In genomic region chr1:108533351-108534083, GRCh38 we compare ENCODE assay signal across 9 cellular contexts. TPM values are rescaled to one million over a fixed set of nuclear protein-coding genes. Genes with fewer than 3 reads are reported as not detected.
DNase-seq lines count a peak whose midpoint lies in the region; ATAC-seq and TF ChIP-seq lines count a peak whose summit lies in the region.
"Had no signal": no experiment of that assay in that cellular context is flagged by ENCODE, and none has a peak within 500 bp of the region (broad histone marks: within the 10 kb centered on the region; RNA-seq: fewer than 3 reads in every experiment).

No MANE protein-coding gene starts in this region.

- H2AK5ac ChIP-seq in H9 (ENCODE audit: insufficient read length, low read length) = no peak overlapping the region

- no peak overlapping the region for H4K91ac ChIP-seq in H9 (ENCODE audit: insufficient read length, low read depth, low read length)

- peaks cover 11 to 15% of the 10 kb centered on the region in 2 experiments for H3K9me3 Mint-ChIP-seq in H9

- H3K79me1 ChIP-seq in H9 (ENCODE audit: insufficient read depth, low read depth, low read length, poor library complexity, severe bottlenecking) = no peaks in the 10 kb centered on the region

- H3K27me3 Mint-ChIP-seq in H9 (ENCODE audit: low read depth) = no peaks in the 10 kb centered on the region; the same call in 1 of the 2 replicates

- H2BK12ac ChIP-seq in H9 (ENCODE audit: insufficient read length, low read depth, low read length) = no peak overlapping the region

- H3K9me3 ChIP-seq in H9 (ENCODE audit: control insufficient read depth, low read depth, low read length) = no peaks in the 10 kb centered on the region
- no peaks in the 10 kb centered on the region for H3K9me3 ChIP-seq in OCI-LY7 (ENCODE audit: low read length)
- no peaks in the 10 kb centered on the region for H3K9me3 ChIP-seq in mucosa of stomach (ENCODE audit: control insufficient read depth, low read length)
- no peaks in the 10 kb centered on the region for H3K9me3 ChIP-seq in aorta (ENCODE audit: control insufficient read depth, low read length)

- H3K23me2 ChIP-seq in H9 (ENCODE audit: insufficient read length, low read depth, low read length, poor library complexity, severe bottlenecking) = no peaks in the 10 kb centered on the region

- no peaks in the 10 kb centered on the region for H4K20me1 ChIP-seq in H9 (ENCODE audit: control insufficient read depth, insufficient read depth, insufficient read length)
- no peaks in the 10 kb centered on the region for H4K20me1 ChIP-seq in OCI-LY7 (ENCODE audit: insufficient read depth, low read length)

- no peak overlapping the region for H2BK5ac ChIP-seq in H9 (ENCODE audit: insufficient read length, low read length)

- H3K4me1 Mint-ChIP-seq in H9 = peaks cover 14 to 23% of the 10 kb centered on the region in 2 experiments
- H3K4me1 Mint-ChIP-seq: T-cell had no signal

- ATAC-seq in GM18867 (IDR thresholded peaks at IDR 0.05; ENCODE audit: unreplicated experiment) (peak; percentile 52), HG03139 (IDR thresholded peaks at IDR 0.05; ENCODE audit: unreplicated experiment) (no peak), aorta (ENCODE audit: low FRiP score) (no peak)
- ATAC-seq: T-cell had no signal

- no peak overlapping the region for H3K56ac ChIP-seq in H9 (ENCODE audit: insufficient read length, low read depth, low read length)

- no peak overlapping the region for H3K27ac ChIP-seq in H9 (ENCODE audit: insufficient read length, low read depth, low read length)
- no peak overlapping the region for H3K27ac ChIP-seq in OCI-LY7 (ENCODE audit: low read depth, low read length, poor library complexity, severe bottlenecking)
- H3K27ac ChIP-seq in aorta (ENCODE audit: low read depth in 1 of 2, low read length in 2 of 2) = no peak overlapping the region

- H3K23ac ChIP-seq in H9 (ENCODE audit: insufficient read length, low read depth, low read length) = no peak overlapping the region

- H3K27ac Mint-ChIP-seq in H9 = peak overlapping the region; percentile 20 to 81 (median 68); a peak in 5 of 7 replicates
- H3K27ac Mint-ChIP-seq: T-cell had no signal

- H3K36me3 Mint-ChIP-seq in H9 (ENCODE audit: insufficient read depth in 1 of 3, low read depth in 3 of 3) = peaks cover 0 to 10% (median 4%) of the 10 kb centered on the region in 3 experiments; a peak in 5 of 7 replicates
- H3K36me3 Mint-ChIP-seq: T-cell had no signal

- H2BK120ac ChIP-seq in H9 (ENCODE audit: low read depth, low read length, poor library complexity, severe bottlenecking) = no peak overlapping the region

- H3K4me2 ChIP-seq in H9 (ENCODE audit: insufficient read depth, insufficient read length, low read length) (no peak overlapping the region), OCI-LY7 (ENCODE audit: low read length) (no peak overlapping the region)

- no peak overlapping the region for H2AFZ ChIP-seq in H9 (ENCODE audit: low read length)
- H2AFZ ChIP-seq in OCI-LY7 (ENCODE audit: low read length) = 0 out of 2 replicates have a peak overlapping the region, but pooled peaks have one; percentile 43

- H2BK20ac ChIP-seq in H9 (ENCODE audit: low read depth, low read length, poor library complexity, severe bottlenecking) = no peak overlapping the region

- no peaks in the 10 kb centered on the region for H3K79me2 ChIP-seq in H9 (ENCODE audit: insufficient read depth, low read length)
- no peaks in the 10 kb centered on the region for H3K79me2 ChIP-seq in OCI-LY7 (ENCODE audit: insufficient read depth, low read depth, low read length)

- TF ChIP-seq CTCF in H9 (conservative IDR thresholded peaks at IDR 0.05) (no peak), OCI-LY7 (conservative IDR thresholded peaks at IDR 0.05; ENCODE audit: low read length) (no peak)

- no peak overlapping the region for H3K18ac ChIP-seq in H9 (ENCODE audit: insufficient read length, low read depth, low read length)

- peak overlapping the region in 1 of 2 experiments; percentile 9; a peak in 1 of 5 replicates for H3K4me3 Mint-ChIP-seq in H9
- H3K4me3 Mint-ChIP-seq: T-cell had no signal

- H3K4me1 ChIP-seq in H9 (ENCODE audit: insufficient read depth, low read length) (no peaks in the 10 kb centered on the region), OCI-LY7 (ENCODE audit: insufficient read depth, low read length, poor library complexity, severe bottlenecking) (peaks cover 8% of the 10 kb centered on the region), mucosa of stomach (ENCODE audit: control insufficient read depth, insufficient read depth, low read length) (no peaks in the 10 kb centered on the region), aorta (ENCODE audit: control insufficient read depth in 1 of 2, insufficient read depth in 2 of 2, low read length in 2 of 2) (peaks cover 0 to 2% of the 10 kb centered on the region in 2 donors)

- no peaks in the 10 kb centered on the region for H3K9me2 ChIP-seq in OCI-LY7 (ENCODE audit: insufficient read depth, low read length)

- H3K9ac ChIP-seq in H9 (ENCODE audit: extremely low read depth, insufficient read length, low read length) = no peak overlapping the region
- peak overlapping the region; percentile 28 for H3K9ac ChIP-seq in mucosa of stomach (ENCODE audit: low read length)

- H3T11ph ChIP-seq in H9 (ENCODE audit: low read length) = no peak overlapping the region

- POLR2A ChIA-PET in OCI-LY7 (lab: Charles Lee) = interaction anchor here (0.6 kb wide), 2 partner anchors 20 to 25 kb away, joined by 3 read pairs; no protein-coding TSS in a partner anchor

- CTCF ChIA-PET in OCI-LY7 (lab: Charles Lee; ENCODE audit: unreplicated experiment) = no interaction called here

- no CpG with 5 or more reads among the region's 10 CpGs for WGBS in H9 (ENCODE audit: extremely low coverage, insufficient read length, low lambda C conversion rate)
- WGBS in aorta, 2 donors = 79 to 82% methylated on average over 10 of the region's 10 CpGs

- no peak overlapping the region for H4K8ac ChIP-seq in H9 (replicated peaks; ENCODE audit: insufficient read length, low read depth, low read length)

- no peak overlapping the region for H3K4ac ChIP-seq in H9 (ENCODE audit: low read depth, low read length)

- intact Hi-C loops in OCI-LY7 (cut with micrococcal nuclease; ENCODE audit: unreplicated experiment) = no loop called here
- intact Hi-C loops in aorta (cut with DNase I) = no loop called here

- H3K4me3 ChIP-seq in OCI-LY7 (ENCODE audit: low read depth, low read length, poor library complexity, severe bottlenecking) (no peak overlapping the region), mucosa of stomach (ENCODE audit: low read length) (no peak overlapping the region), aorta (ENCODE audit: low read length in 2 of 2) (no peak overlapping the region)

- DNase-seq in H9 (no peak), OCI-LY7 (ENCODE audit: low spot score) (no peak), DMS53 treated with DMSO at 0.1 percent for 48 hours (lab: John Stamatoyannopoulos, UW; ENCODE audit: unreplicated experiment) (no peak), NCI-H2196 (lab: John Stamatoyannopoulos, UW; ENCODE audit: unreplicated experiment) (no peak), aorta (no peak)
- DNase-seq: T-cell had no signal

- no peak overlapping the region for H3K14ac ChIP-seq in H9 (ENCODE audit: insufficient read depth, low read length)

- no peak overlapping the region for H4K5ac ChIP-seq in H9 (ENCODE audit: insufficient read length, low read depth, low read length)

- BruUV-seq in OCI-LY7 (replicated peaks; lab: Mats Ljungman, UMichigan) = no TSS peak

- H3K27me3 ChIP-seq in H9 (ENCODE audit: insufficient read depth, low read length) (no peaks in the 10 kb centered on the region), mucosa of stomach (ENCODE audit: control insufficient read depth, insufficient read depth, low read length) (no peaks in the 10 kb centered on the region), aorta (ENCODE audit: control insufficient read depth in 1 of 2, insufficient read depth in 2 of 2, low read length in 1 of 2) (no peaks in the 10 kb centered on the region)

- H3K36me3 ChIP-seq in OCI-LY7 (ENCODE audit: insufficient read depth, low read length) (no peaks in the 10 kb centered on the region), mucosa of stomach (ENCODE audit: control insufficient read depth, insufficient read depth, low read length) (no peaks in the 10 kb centered on the region), aorta (ENCODE audit: control insufficient read depth in 1 of 2, insufficient read depth in 2 of 2, low read length in 1 of 2) (no peaks in the 10 kb centered on the region)

- no peak overlapping the region for H2BK15ac ChIP-seq in H9 (ENCODE audit: low read depth, low read length)

RNA-seq across cellular contexts. Expression of gene EEIG2, which starts 26.4 kb away (rescaled TPM):
- total RNA-seq in H9 (2021) (16.9 and 17.0 TPM in 2 replicates), OCI-LY7 (2022) (23.1 and 27.1 TPM in 2 replicates), aorta (10 to 100 TPM; 13.6 to 34.9 TPM)
- 21.3 and 24.7 TPM in 2 replicates for total RNA-seq in OCI-LY7 (2014; rRNA removed; shearing (Covaris generic))
- polyA plus RNA-seq in aorta = 10 to 100 TPM in 1 of 2 donors, 1 to 10 TPM in 1; 7.6 to 11.0 TPM
